ENCODE assay signal across 8 cellular contexts in genomic region chr9:70602364-70603019, GRCh38.
DNase-seq lines count a peak whose midpoint lies in the region; ATAC-seq, FAIRE-seq and TF ChIP-seq lines count a peak whose summit lies in the region.

No MANE protein-coding gene starts in this region.

- peak overlapping the region; percentile 11 for H3K27ac Mint-ChIP-seq in activated naive CD4-positive, alpha-beta T cell treated with anti-CD3 and anti-CD28 coated beads, Interleukin-2, amount 50 U/mL, for 24 hours

- H3K4me3 ChIP-seq in KMS-11 (IDR thresholded peaks at IDR 0.05; ENCODE audit: insufficient read depth, low read depth, low read length) = no peak overlapping the region
- H3K4me3 ChIP-seq in osteoblast (ENCODE audit: insufficient read depth, low read length) = peak overlapping the region; percentile 15
- H3K4me3 ChIP-seq in uterus = no peak overlapping the region

- H2AFZ ChIP-seq in KMS-11 (ENCODE audit: low read depth) = peak overlapping the region; percentile 35; the same call in 1 of the 2 replicates
- no peak overlapping the region for H2AFZ ChIP-seq in osteoblast (ENCODE audit: low read length)

- DNase-seq in Daoy (ENCODE audit: low read depth) = peak; percentile 80
- DNase-seq in RCC 7860 (ENCODE audit: low spot score) = peak; percentile 62
- peak; percentile 85 for DNase-seq in globus pallidus (ENCODE audit: low spot score)
- DNase-seq in osteoblast (ENCODE audit: insufficient read length, low spot score, missing footprints) = no peak
- DNase-seq in uterus = peak; percentile 64 to 76

- peak; percentile 87 for ATAC-seq in GM21528 (IDR thresholded peaks at IDR 0.05; ENCODE audit: low FRiP score, unreplicated experiment)

- peak; percentile 91 for TF ChIP-seq CTCF in KMS-11 (conservative IDR thresholded peaks at IDR 0.05; ENCODE audit: low read depth, low read length)
- peak; percentile 90 for TF ChIP-seq CTCF in osteoblast (IDR thresholded peaks at IDR 0.05; ENCODE audit: extremely low read depth, low read depth, low read length)
- peak; percentile 82 to 96 (median 89) for TF ChIP-seq CTCF in uterus (IDR thresholded peaks at IDR 0.05)

- intact Hi-C loops in uterus (cut with DNase I; ENCODE audit: low total_unique reads) = loop anchor here (5.0 to 10.0 kb wide), 5 partner anchors 120 to 628 kb away; partner anchors contain the start of gene KLF9

- no peaks in the 10 kb centered on the region for H3K27me3 ChIP-seq in KMS-11 (ENCODE audit: insufficient read depth, low read depth)
- no peaks in the 10 kb centered on the region for H3K27me3 ChIP-seq in osteoblast (ENCODE audit: insufficient read depth, low read length)
- no peaks in the 10 kb centered on the region for H3K27me3 ChIP-seq in uterus

- no peaks in the 10 kb centered on the region for H3K36me3 Mint-ChIP-seq in activated naive CD4-positive, alpha-beta T cell treated with anti-CD3 and anti-CD28 coated beads, Interleukin-2, amount 50 U/mL, for 24 hours

- no peak overlapping the region for H3K4me3 Mint-ChIP-seq in activated naive CD4-positive, alpha-beta T cell treated with anti-CD3 and anti-CD28 coated beads, Interleukin-2, amount 50 U/mL, for 24 hours

- H3K9me3 Mint-ChIP-seq in activated naive CD4-positive, alpha-beta T cell treated with anti-CD3 and anti-CD28 coated beads, Interleukin-2, amount 50 U/mL, for 24 hours = no peaks in the 10 kb centered on the region

- peaks cover 4% of the 10 kb centered on the region for H3K4me1 Mint-ChIP-seq in activated naive CD4-positive, alpha-beta T cell treated with anti-CD3 and anti-CD28 coated beads, Interleukin-2, amount 50 U/mL, for 24 hours

- no peaks in the 10 kb centered on the region for H3K27me3 Mint-ChIP-seq in activated naive CD4-positive, alpha-beta T cell treated with anti-CD3 and anti-CD28 coated beads, Interleukin-2, amount 50 U/mL, for 24 hours

- H3K9ac ChIP-seq in KMS-11 = no peak overlapping the region

- H3K27ac ChIP-seq in KMS-11 (no peak overlapping the region), osteoblast (ENCODE audit: low read depth, low read length) (peak overlapping the region; percentile 100), uterus (peak overlapping the region; percentile 93)

- H3K9me3 ChIP-seq in osteoblast (ENCODE audit: low read depth, low read length) (no peaks in the 10 kb centered on the region), uterus (no peaks in the 10 kb centered on the region)

- FAIRE-seq in RCC 7860 (lab: Jason Lieb, UNC) = peak; percentile 81

- no peak overlapping the region for H3K4me2 ChIP-seq in KMS-11
- peak overlapping the region; percentile 75 for H3K4me2 ChIP-seq in osteoblast (ENCODE audit: insufficient read depth, low read length)

- no peaks in the 10 kb centered on the region for H4K20me1 ChIP-seq in KMS-11 (ENCODE audit: insufficient read depth)
- H4K20me1 ChIP-seq in osteoblast (ENCODE audit: insufficient read depth, low read length) = no peaks in the 10 kb centered on the region

- TF ChIP-seq POLR2A in uterus (IDR thresholded peaks at IDR 0.05) = no peak

- no peaks in the 10 kb centered on the region for H3K79me2 ChIP-seq in KMS-11 (ENCODE audit: insufficient read depth, low read depth)
- H3K79me2 ChIP-seq in osteoblast (ENCODE audit: insufficient read depth, low read length) = no peaks in the 10 kb centered on the region

- H3K4me1 ChIP-seq in KMS-11 (ENCODE audit: low read depth, poor library complexity, severe bottlenecking) = no peaks in the 10 kb centered on the region
- peaks cover 27% of the 10 kb centered on the region for H3K4me1 ChIP-seq in osteoblast (ENCODE audit: insufficient read depth, low read length)
- H3K4me1 ChIP-seq in uterus = peaks cover 0 to 12% of the 10 kb centered on the region in 2 donors

- H3K36me3 ChIP-seq in KMS-11 (ENCODE audit: insufficient read depth) (no peaks in the 10 kb centered on the region), osteoblast (ENCODE audit: insufficient read depth, low read length) (no peaks in the 10 kb centered on the region), uterus (no peaks in the 10 kb centered on the region)
